11 cellular contexts compared by ENCODE assay signal in genomic region chr4:102585329-102585728, GRCh38.
DNase-seq lines count a peak whose midpoint lies in the region; ATAC-seq lines count a peak whose summit lies in the region.
"Had no signal": no experiment of that assay in that cellular context is flagged by ENCODE, and none has a peak within 500 bp of the region (broad histone marks: within the 10 kb centered on the region; RNA-seq: fewer than 3 reads in every experiment).

No MANE protein-coding gene starts in this region.

- H3K27ac Mint-ChIP-seq in central memory CD8-positive, alpha-beta T cell (ENCODE audit: low read depth) = peak overlapping the region; percentile 44

- H3K4me1 Mint-ChIP-seq in central memory CD8-positive, alpha-beta T cell = peaks cover 40% of the 10 kb centered on the region

- DNase-seq in central memory CD8-positive, alpha-beta T cell (ENCODE audit: low spot score in 2 of 2) = no peak
- DNase-seq in G401 (ENCODE audit: low spot score) (no peak), iPS-NIHi11 (ENCODE audit: low spot score) (no peak), HPDE6-E6E7 (ENCODE audit: extremely low spot score) (no peak), caudate nucleus (lab: John Stamatoyannopoulos, UW) (no peak)
- DNase-seq: Calu3, OCI-M1, psoas muscle had no signal

- H3K9me3 Mint-ChIP-seq in central memory CD8-positive, alpha-beta T cell = no peaks in the 10 kb centered on the region

- H3K27me3 Mint-ChIP-seq in central memory CD8-positive, alpha-beta T cell = no peaks in the 10 kb centered on the region

- in situ Hi-C loops in G401 (cut with HindIII; ENCODE audit: low sequenced_read_pairs) = no loop called here

- peak; percentile 52 for ATAC-seq in GM18511 (IDR thresholded peaks at IDR 0.05; ENCODE audit: unreplicated experiment)
- peak; percentile 51 for ATAC-seq in GM21390 (IDR thresholded peaks at IDR 0.05; ENCODE audit: unreplicated experiment)
- peak; percentile 29 for ATAC-seq in HG03520 (IDR thresholded peaks at IDR 0.05; ENCODE audit: unreplicated experiment)
- ATAC-seq in central memory CD8-positive, alpha-beta T cell (replicated peaks; ENCODE audit: extremely low read depth, poor library complexity, severe bottlenecking) = no peak
- ATAC-seq: psoas muscle had no signal

- no peak overlapping the region for H3K27ac ChIP-seq in caudate nucleus (ENCODE audit: low read depth, low read length)
- H3K27ac ChIP-seq: psoas muscle had no signal

- H3K36me3 Mint-ChIP-seq in central memory CD8-positive, alpha-beta T cell (ENCODE audit: insufficient read depth) = peaks cover 30% of the 10 kb centered on the region

- no peak overlapping the region for H3K4me3 Mint-ChIP-seq in central memory CD8-positive, alpha-beta T cell
